ENCODE assay signal across 16 cellular contexts in the genomic region with DNA sequence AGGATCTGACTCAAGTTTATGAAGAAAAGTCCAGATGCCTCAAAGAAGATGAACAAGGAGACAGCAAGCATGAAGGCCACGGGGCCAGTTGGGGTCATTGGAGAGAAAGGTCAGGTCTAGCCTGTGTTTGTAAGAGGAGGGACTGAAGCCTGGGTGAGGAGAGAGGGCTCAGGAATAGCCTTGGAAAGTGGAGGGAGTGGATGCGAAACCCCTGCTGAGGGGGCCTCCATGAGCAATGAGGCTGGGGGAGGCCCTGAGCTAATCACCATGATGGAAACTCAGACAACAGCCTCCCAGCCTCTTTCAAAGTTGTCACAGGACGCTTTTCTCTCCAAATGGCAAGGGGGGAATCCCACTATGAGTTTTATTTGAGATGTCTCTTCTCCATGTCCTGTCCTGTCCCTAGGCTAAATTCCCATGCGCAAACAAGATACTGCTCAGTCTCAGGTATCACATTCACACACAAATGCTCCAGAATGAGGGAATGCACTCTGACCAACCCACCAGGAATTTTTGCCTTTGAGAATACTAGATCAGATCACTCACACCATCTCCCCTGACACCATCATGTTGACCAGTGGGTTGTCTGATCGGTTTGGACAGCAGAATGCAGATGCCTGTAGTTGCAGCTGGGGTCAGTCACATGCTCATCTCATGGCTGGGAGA.
"Had no signal": no experiment of that assay in that cellular context is flagged by ENCODE, and none has a peak within 500 bp of the region (broad histone marks: within the 10 kb centered on the region; RNA-seq: fewer than 3 reads in every experiment).

No MANE protein-coding gene starts in this region.

- H3K9me3 ChIP-seq: heart left ventricle, neutrophil, psoas muscle, right lobe of liver, stomach, thoracic aorta had no signal

- ATAC-seq: heart left ventricle; naive thymus-derived CD4-positive, alpha-beta T cell; psoas muscle; right lobe of liver; stimulated activated effector memory CD8-positive, alpha-beta T cell treated with anti-CD3 and anti-CD28 coated beads, Interleukin-12 subunit alpha, Interleukin-12 subunit beta, amount 100 ng/mL, for 72 hours had no signal

- H3K36me3 Mint-ChIP-seq: naive thymus-derived CD4-positive, alpha-beta T cell; stimulated activated effector memory CD8-positive, alpha-beta T cell treated with anti-CD3 and anti-CD28 coated beads, Interleukin-12 subunit alpha, Interleukin-12 subunit beta, amount 100 ng/mL, for 72 hours; type B pancreatic cell had no signal

- H3K27ac ChIP-seq: coronary artery, heart left ventricle, neutrophil, psoas muscle, right lobe of liver, stomach, thoracic aorta had no signal

- H3K4me3 ChIP-seq: coronary artery, heart left ventricle, psoas muscle, right lobe of liver, stomach, thoracic aorta had no signal

- H3K4me3 Mint-ChIP-seq: naive thymus-derived CD4-positive, alpha-beta T cell; stimulated activated effector memory CD8-positive, alpha-beta T cell treated with anti-CD3 and anti-CD28 coated beads, Interleukin-12 subunit alpha, Interleukin-12 subunit beta, amount 100 ng/mL, for 72 hours; type B pancreatic cell had no signal

- H3K9me3 Mint-ChIP-seq: naive thymus-derived CD4-positive, alpha-beta T cell; stimulated activated effector memory CD8-positive, alpha-beta T cell treated with anti-CD3 and anti-CD28 coated beads, Interleukin-12 subunit alpha, Interleukin-12 subunit beta, amount 100 ng/mL, for 72 hours; type B pancreatic cell had no signal

- H3K4me1 Mint-ChIP-seq: naive thymus-derived CD4-positive, alpha-beta T cell; stimulated activated effector memory CD8-positive, alpha-beta T cell treated with anti-CD3 and anti-CD28 coated beads, Interleukin-12 subunit alpha, Interleukin-12 subunit beta, amount 100 ng/mL, for 72 hours had no signal

- H3K27ac Mint-ChIP-seq: naive thymus-derived CD4-positive, alpha-beta T cell; stimulated activated effector memory CD8-positive, alpha-beta T cell treated with anti-CD3 and anti-CD28 coated beads, Interleukin-12 subunit alpha, Interleukin-12 subunit beta, amount 100 ng/mL, for 72 hours; type B pancreatic cell had no signal

- H3K36me3 ChIP-seq: heart left ventricle, neutrophil, right lobe of liver, stomach, thoracic aorta had no signal

- H3K27me3 ChIP-seq: heart left ventricle, neutrophil, right lobe of liver had no signal

- H3K4me1 ChIP-seq: psoas muscle, right lobe of liver, stomach had no signal

- DNase-seq: effector CD8-positive, alpha-beta T cell; heart left ventricle; hippocampal formation; naive thymus-derived CD4-positive, alpha-beta T cell; psoas muscle; retina; right lobe of liver; stimulated activated CD4-positive, alpha-beta T cell treated with anti-CD3 and anti-CD28 coated beads, Interleukin-4, amount 100 ng/mL, for 1 hour; stimulated activated CD8-positive, alpha-beta memory T cell treated with anti-CD3 and anti-CD28 coated beads, Interleukin-4, amount 100 ng/mL, for 48 hours; stomach; substantia nigra had no signal
